In the genomic region with DNA sequence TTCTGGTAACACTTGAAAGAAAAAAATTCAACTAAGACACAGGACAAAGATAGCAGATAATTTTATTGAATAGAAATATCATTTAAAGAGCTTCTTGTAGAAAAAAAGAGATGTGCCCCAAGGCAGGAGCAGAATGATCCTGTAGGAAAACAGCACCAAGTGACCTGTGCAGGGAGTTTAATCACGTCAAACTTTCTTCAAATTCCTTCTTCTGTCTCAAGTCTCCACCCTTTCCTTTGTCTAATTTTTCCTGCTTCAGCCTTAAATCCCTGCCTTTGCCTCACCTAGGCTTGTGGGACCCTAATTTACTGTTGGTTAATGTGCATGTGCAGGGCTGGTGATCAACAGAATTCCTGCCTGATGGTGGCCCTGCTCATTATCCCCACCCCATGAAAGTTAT, we compare ENCODE assay signal across 22 cellular contexts.
"Had no signal": no experiment of that assay in that cellular context is flagged by ENCODE, and none has a peak within 500 bp of the region (broad histone marks: within the 10 kb centered on the region; RNA-seq: fewer than 3 reads in every experiment).

No MANE protein-coding gene starts in this region.

- H3K4me1 Mint-ChIP-seq: activated naive CD4-positive, alpha-beta T cell treated with anti-CD3 and anti-CD28 coated beads, Interleukin-2, amount 50 U/mL, for 24 hours; natural killer cell; stimulated activated naive B cell treated with anti-CD40 and anti-IgM and Interleukin-4, amounts not matched to agents 10 μg/mL and 1 μg/mL and 100 μg/mL, for 72 hours; T-helper 17 cell had no signal

- ATAC-seq: heart left ventricle; left ventricle myocardium superior; natural killer cell; sciatic nerve; stimulated activated naive B cell treated with anti-CD40 and anti-IgM and Interleukin-4, amounts not matched to agents 10 μg/mL and 1 μg/mL and 100 μg/mL, for 72 hours; T-helper 17 cell had no signal

- H3K4me3 Mint-ChIP-seq: activated naive CD4-positive, alpha-beta T cell treated with anti-CD3 and anti-CD28 coated beads, Interleukin-2, amount 50 U/mL, for 24 hours; natural killer cell; stimulated activated naive B cell treated with anti-CD40 and anti-IgM and Interleukin-4, amounts not matched to agents 10 μg/mL and 1 μg/mL and 100 μg/mL, for 72 hours; T-helper 17 cell had no signal

- H3K4me3 ChIP-seq: ascending aorta, colonic mucosa, dorsolateral prefrontal cortex, heart left ventricle, testis had no signal

- H3K4me1 ChIP-seq: ascending aorta, colonic mucosa, heart left ventricle, testis had no signal

- H3K27ac Mint-ChIP-seq: activated naive CD4-positive, alpha-beta T cell treated with anti-CD3 and anti-CD28 coated beads, Interleukin-2, amount 50 U/mL, for 24 hours; natural killer cell; stimulated activated naive B cell treated with anti-CD40 and anti-IgM and Interleukin-4, amounts not matched to agents 10 μg/mL and 1 μg/mL and 100 μg/mL, for 72 hours; T-helper 17 cell had no signal

- H3K9me3 Mint-ChIP-seq: stimulated activated naive B cell treated with anti-CD40 and anti-IgM and Interleukin-4, amounts not matched to agents 10 μg/mL and 1 μg/mL and 100 μg/mL, for 72 hours had no signal

- H3K27ac ChIP-seq: ascending aorta, colonic mucosa, dorsolateral prefrontal cortex, heart left ventricle, testis, VCaP had no signal

- H3K36me3 Mint-ChIP-seq: activated naive CD4-positive, alpha-beta T cell treated with anti-CD3 and anti-CD28 coated beads, Interleukin-2, amount 50 U/mL, for 24 hours; natural killer cell; stimulated activated naive B cell treated with anti-CD40 and anti-IgM and Interleukin-4, amounts not matched to agents 10 μg/mL and 1 μg/mL and 100 μg/mL, for 72 hours had no signal

- H3K9me3 ChIP-seq: ascending aorta, colonic mucosa, testis had no signal

- H3K27me3 ChIP-seq: ascending aorta, colonic mucosa, dorsolateral prefrontal cortex, heart left ventricle, testis had no signal

- H3K27me3 Mint-ChIP-seq: activated naive CD4-positive, alpha-beta T cell treated with anti-CD3 and anti-CD28 coated beads, Interleukin-2, amount 50 U/mL, for 24 hours; stimulated activated naive B cell treated with anti-CD40 and anti-IgM and Interleukin-4, amounts not matched to agents 10 μg/mL and 1 μg/mL and 100 μg/mL, for 72 hours; T-helper 17 cell had no signal

- H3K36me3 ChIP-seq: ascending aorta, colonic mucosa, heart left ventricle had no signal

- DNase-seq: activated CD4-positive, alpha-beta T cell treated with anti-CD3 and anti-CD28 coated beads, Interleukin-2, amount 50 U/mL, for 1 hour; activated CD4-positive, CD25-positive, alpha-beta regulatory T cell treated with anti-CD3 and anti-CD28 coated beads, Interleukin-2, amount 50 U/mL, for 72 hours; activated gamma-delta T cell treated with Interleukin-2 at 50 U/mL for 16 hours; activated T-cell treated with anti-CD3 and anti-CD28 coated beads, Interleukin-2, amount 50 U/mL, for 1 hour; colonic mucosa; dorsolateral prefrontal cortex; heart left ventricle; left ventricle myocardium superior; midbrain; natural killer cell; small intestine; stimulated activated CD4-positive, alpha-beta T cell treated with anti-CD3 and anti-CD28 coated beads, Interleukin-15, amount 100 ng/mL, for 24 hours; stimulated activated CD4-positive, alpha-beta T cell treated with anti-CD3 and anti-CD28 coated beads, Interleukin-2, amount 100 ng/mL, for 48 hours; stimulated activated CD8-positive, alpha-beta memory T cell treated with anti-CD3 and anti-CD28 coated beads, Interleukin-4, amount 100 ng/mL, for 48 hours; stimulated activated naive B cell treated with anti-CD40 and anti-IgM and Interleukin-4, amounts not matched to agents 10 μg/mL and 1 μg/mL and 100 μg/mL, for 72 hours; SW 1271; T-helper 17 cell; testis had no signal

- FAIRE-seq: small intestine had no signal
